9 cellular contexts compared by ENCODE assay signal in genomic region chr6:29589423-29590048, GRCh38. TPM values are rescaled to one million over a fixed set of nuclear protein-coding genes. Genes with fewer than 3 reads are reported as not detected.
A peak's percentile ranks its signal among the peaks of the same experiment; 100 is the strongest.
DNase-seq lines count a peak whose midpoint lies in the region; ATAC-seq, FAIRE-seq and TF ChIP-seq lines count a peak whose summit lies in the region.
"Had no signal": no experiment of that assay in that cellular context is flagged by ENCODE, and none has a peak within 500 bp of the region (broad histone marks: within the 10 kb centered on the region; RNA-seq: fewer than 3 reads in every experiment).

No MANE protein-coding gene starts in this region.

- intact Hi-C loops in activated CD4-positive, alpha-beta T cell treated with anti-CD3 and anti-CD28 coated beads, Interleukin-2, amount 10 ng/mL, durations not matched to agents 24 days and 14 days (cut with micrococcal nuclease) = loop anchor here (1.0 to 10.0 kb wide), 3 partner anchors 573 to 903 kb away; no protein-coding TSS in a partner anchor

- H4K91ac ChIP-seq in mesenchymal stem cell (ENCODE audit: low read length) = no peak overlapping the region

- no peak for TF ChIP-seq POLR2A in GM12892 (IDR thresholded peaks at IDR 0.05; ENCODE audit: low read depth, low read length)

- no peak overlapping the region for H3K14ac ChIP-seq in mesenchymal stem cell (ENCODE audit: low read length in 2 of 2)

- H2AFZ ChIP-seq in mesenchymal stem cell (ENCODE audit: low read depth, low read length) = no peak overlapping the region

- POLR2A ChIA-PET in AG04450 (lab: Yijun Ruan, JAX) = no interaction called here

- CTCF ChIA-PET in AG04450 (lab: Charles Lee) = interaction anchor here (0.6 to 1.6 kb wide), 18 partner anchors 9 to 1886 kb away, joined by 3 to 6 read pairs (median 4); partner anchors contain the start of gene UBD

- no peaks in the 10 kb centered on the region for H3K36me3 ChIP-seq in mesenchymal stem cell (ENCODE audit: control insufficient read depth in 1 of 2, insufficient read depth in 2 of 2, low read depth in 1 of 2, low read length in 2 of 2)

- H3K9me3 ChIP-seq in AG04450 (ENCODE audit: control insufficient read depth, insufficient read depth, low read length) (no peaks in the 10 kb centered on the region), mesenchymal stem cell (ENCODE audit: control insufficient read depth, low read length) (no peaks in the 10 kb centered on the region)

- no peak overlapping the region for H4K8ac ChIP-seq in mesenchymal stem cell (ENCODE audit: low read length)

- no peak overlapping the region for H3K9ac ChIP-seq in mesenchymal stem cell (ENCODE audit: low read length)

- no peak overlapping the region for H3K18ac ChIP-seq in mesenchymal stem cell (ENCODE audit: low read depth in 1 of 2, low read length in 2 of 2)

- peak; percentile 93 for TF ChIP-seq CTCF in AG04450 (IDR thresholded peaks at IDR 0.05; ENCODE audit: low read depth, low read length)

- H3K4me1 ChIP-seq in mesenchymal stem cell (ENCODE audit: control insufficient read depth, insufficient read depth, low read depth, low read length) = peaks cover 1% of the 10 kb centered on the region

- H3K27me3 Mint-ChIP-seq in activated CD4-positive, alpha-beta T cell treated with anti-CD3 and anti-CD28 coated beads, Interleukin-2, amount 10 ng/mL, durations not matched to agents 24 days and 14 days = peaks cover 43% of the 10 kb centered on the region

- peak; percentile 10 for DNase-seq in AG04450 (ENCODE audit: low read depth, low spot score)
- DNase-seq in GM12892 (ENCODE audit: insufficient read length) = no peak
- DNase-seq in NCI-H2196 treated with DMSO at 0.1 percent for 48 hours (lab: John Stamatoyannopoulos, UW; ENCODE audit: unreplicated experiment) = peak; percentile 5
- DNase-seq in activated CD4-positive, alpha-beta T cell treated with anti-CD3 and anti-CD28 coated beads, Interleukin-2, amount 10 ng/mL, durations not matched to agents 24 days and 14 days = peak; percentile 86
- peak; percentile 22 to 55 for DNase-seq in dermis microvascular lymphatic vessel endothelial cell (ENCODE audit: low read depth in 2 of 2)
- peak; percentile 50 for DNase-seq in mesenchymal stem cell
- peak; percentile 41 to 68 for DNase-seq in stimulated activated effector memory CD8-positive, alpha-beta T cell treated with anti-CD3 and anti-CD28 coated beads, Interleukin-12 subunit alpha, Interleukin-12 subunit beta, amount 100 ng/mL, for 72 hours (ENCODE audit: low spot score in 2 of 2)

- ATAC-seq in stimulated activated effector memory CD8-positive, alpha-beta T cell treated with anti-CD3 and anti-CD28 coated beads, Interleukin-12 subunit alpha, Interleukin-12 subunit beta, amount 100 ng/mL, for 72 hours = no peak
- no peak for ATAC-seq in HG02759 (IDR thresholded peaks at IDR 0.05; ENCODE audit: unreplicated experiment)

- WGBS in mesenchymal stem cell = 5% methylated on average over 2 of the region's 3 CpGs

- peak; percentile 77 for FAIRE-seq in GM12892 (lab: Jason Lieb, UNC)

- no peak overlapping the region for H3K4ac ChIP-seq in mesenchymal stem cell (ENCODE audit: low read depth in 1 of 2, low read length in 2 of 2)

- H3K27ac ChIP-seq in AG04450 (ENCODE audit: low read depth, low read length) = no peak overlapping the region
- no peak overlapping the region for H3K27ac ChIP-seq in mesenchymal stem cell (ENCODE audit: low read length, poor library complexity, severe bottlenecking)
- H3K27ac ChIP-seq: skin epidermis had no signal

- no peaks in the 10 kb centered on the region for H3K9me3 Mint-ChIP-seq in activated CD4-positive, alpha-beta T cell treated with anti-CD3 and anti-CD28 coated beads, Interleukin-2, amount 10 ng/mL, durations not matched to agents 24 days and 14 days
- no peaks in the 10 kb centered on the region for H3K9me3 Mint-ChIP-seq in stimulated activated effector memory CD8-positive, alpha-beta T cell treated with anti-CD3 and anti-CD28 coated beads, Interleukin-12 subunit alpha, Interleukin-12 subunit beta, amount 100 ng/mL, for 72 hours

- no peaks in the 10 kb centered on the region for H3K79me1 ChIP-seq in mesenchymal stem cell (replicated peaks; ENCODE audit: low read length, poor library complexity, severe bottlenecking)

- H3K36me3 Mint-ChIP-seq in activated CD4-positive, alpha-beta T cell treated with anti-CD3 and anti-CD28 coated beads, Interleukin-2, amount 10 ng/mL, durations not matched to agents 24 days and 14 days (ENCODE audit: low read depth) = no peaks in the 10 kb centered on the region
- H3K36me3 Mint-ChIP-seq in stimulated activated effector memory CD8-positive, alpha-beta T cell treated with anti-CD3 and anti-CD28 coated beads, Interleukin-12 subunit alpha, Interleukin-12 subunit beta, amount 100 ng/mL, for 72 hours = no peaks in the 10 kb centered on the region

- no peak overlapping the region for H2BK12ac ChIP-seq in mesenchymal stem cell (ENCODE audit: low read length in 2 of 2)

- no peak overlapping the region for H3K4me2 ChIP-seq in mesenchymal stem cell (ENCODE audit: low read length, poor library complexity, severe bottlenecking)

- no peak overlapping the region for H2BK120ac ChIP-seq in mesenchymal stem cell (ENCODE audit: low read depth, low read length)

- H2BK15ac ChIP-seq in mesenchymal stem cell (ENCODE audit: low read depth, poor library complexity, severe bottlenecking) = no peak overlapping the region

- no peak overlapping the region for H2BK5ac ChIP-seq in mesenchymal stem cell (ENCODE audit: low read depth, low read length, poor library complexity, severe bottlenecking)

- H3K4me3 ChIP-seq in AG04450 (ENCODE audit: low read depth, low read length) (no peak overlapping the region), mesenchymal stem cell (ENCODE audit: insufficient read depth in 1 of 2, low read depth in 1 of 2, low read length in 2 of 2) (no peak overlapping the region)
- H3K4me3 ChIP-seq: skin epidermis had no signal

- no peak overlapping the region for H3K23ac ChIP-seq in mesenchymal stem cell (ENCODE audit: low read length in 2 of 2)

- H3K4me1 Mint-ChIP-seq in activated CD4-positive, alpha-beta T cell treated with anti-CD3 and anti-CD28 coated beads, Interleukin-2, amount 10 ng/mL, durations not matched to agents 24 days and 14 days = no peaks in the 10 kb centered on the region
- H3K4me1 Mint-ChIP-seq in stimulated activated effector memory CD8-positive, alpha-beta T cell treated with anti-CD3 and anti-CD28 coated beads, Interleukin-12 subunit alpha, Interleukin-12 subunit beta, amount 100 ng/mL, for 72 hours = no peaks in the 10 kb centered on the region

- H2AK5ac ChIP-seq in mesenchymal stem cell (ENCODE audit: low read length, severe bottlenecking) = no peak overlapping the region

- H3K27me3 ChIP-seq in AG04450 (ENCODE audit: control insufficient read depth, insufficient read depth, low read length) = no peaks in the 10 kb centered on the region
- peaks cover 5 to 36% of the 10 kb centered on the region in 2 experiments for H3K27me3 ChIP-seq in mesenchymal stem cell (ENCODE audit: control insufficient read depth in 1 of 2, insufficient read depth in 1 of 2, low read length in 2 of 2)

- H3K27ac Mint-ChIP-seq in activated CD4-positive, alpha-beta T cell treated with anti-CD3 and anti-CD28 coated beads, Interleukin-2, amount 10 ng/mL, durations not matched to agents 24 days and 14 days = no peak overlapping the region
- no peak overlapping the region for H3K27ac Mint-ChIP-seq in stimulated activated effector memory CD8-positive, alpha-beta T cell treated with anti-CD3 and anti-CD28 coated beads, Interleukin-12 subunit alpha, Interleukin-12 subunit beta, amount 100 ng/mL, for 72 hours

- no peak overlapping the region for H3K4me3 Mint-ChIP-seq in activated CD4-positive, alpha-beta T cell treated with anti-CD3 and anti-CD28 coated beads, Interleukin-2, amount 10 ng/mL, durations not matched to agents 24 days and 14 days
- H3K4me3 Mint-ChIP-seq in stimulated activated effector memory CD8-positive, alpha-beta T cell treated with anti-CD3 and anti-CD28 coated beads, Interleukin-12 subunit alpha, Interleukin-12 subunit beta, amount 100 ng/mL, for 72 hours = no peak overlapping the region

RNA-seq across cellular contexts. Expression of gene OR2H2, which starts 4.6 kb away (rescaled TPM):
- not detected in 2 replicates for polyA plus RNA-seq in AG04450 (2011; rRNA removed)
- not detected in 2 replicates for polyA minus RNA-seq in AG04450 (2011; rRNA and poly(A)+ RNA removed)
- polyA plus RNA-seq in GM12892 (2012; ENCODE audit: missing spikeins) = not detected
- total RNA-seq in activated CD4-positive, alpha-beta T cell treated with anti-CD3 and anti-CD28 coated beads, Interleukin-2, amount 10 ng/mL, durations not matched to agents 24 days and 14 days = not detected in 2 replicates
- total RNA-seq in dermis microvascular lymphatic vessel endothelial cell = not detected in 2 replicates
- polyA plus RNA-seq in mesenchymal stem cell (2013, experiment 1 of 2) = not detected
- polyA plus RNA-seq in mesenchymal stem cell (2013, experiment 2 of 2) = not detected

RNA-seq across cellular contexts. Expression of gene UBD, which starts 30.0 kb away (rescaled TPM):
- polyA plus RNA-seq in AG04450 (2011; rRNA removed) = not detected in 2 replicates
- polyA minus RNA-seq in AG04450 (2011; rRNA and poly(A)+ RNA removed) = not detected in 2 replicates
- 47.8 TPM for polyA plus RNA-seq in GM12892 (2012; ENCODE audit: missing spikeins)
- 0.49 and 0.62 TPM in 2 replicates for total RNA-seq in activated CD4-positive, alpha-beta T cell treated with anti-CD3 and anti-CD28 coated beads, Interleukin-2, amount 10 ng/mL, durations not matched to agents 24 days and 14 days
- 39.0 and 91.9 TPM in 2 replicates for total RNA-seq in dermis microvascular lymphatic vessel endothelial cell
- not detected for polyA plus RNA-seq in mesenchymal stem cell (2013, experiment 1 of 2)
- not detected for polyA plus RNA-seq in mesenchymal stem cell (2013, experiment 2 of 2)

RNA-seq across cellular contexts. Expression of gene GABBR1, which starts 43.4 kb away (rescaled TPM):
- polyA plus RNA-seq in AG04450 (2011; rRNA removed) = 14.6 and 16.5 TPM in 2 replicates
- polyA minus RNA-seq in AG04450 (2011; rRNA and poly(A)+ RNA removed) = 21.2 and 24.3 TPM in 2 replicates
- 2.8 TPM for polyA plus RNA-seq in GM12892 (2012; ENCODE audit: missing spikeins)
- 20.4 and 24.0 TPM in 2 replicates for total RNA-seq in activated CD4-positive, alpha-beta T cell treated with anti-CD3 and anti-CD28 coated beads, Interleukin-2, amount 10 ng/mL, durations not matched to agents 24 days and 14 days
- total RNA-seq in dermis microvascular lymphatic vessel endothelial cell = 1.9 and 2.9 TPM in 2 replicates
- polyA plus RNA-seq in mesenchymal stem cell (2013, experiment 1 of 2) = 23.2 TPM
- polyA plus RNA-seq in mesenchymal stem cell (2013, experiment 2 of 2) = 20.8 TPM

Comparison
In these comparisons a context has a peak if more than half of its experiments do, and no peak if none do; other contexts are left out.
1. RNA of gene UBD, which starts 30.0 kb away (total RNA-seq): 39.0 to 91.9 TPM in dermis microvascular lymphatic vessel endothelial cell; 0.49 to 0.62 TPM in activated CD4-positive, alpha-beta T cell treated with anti-CD3 and anti-CD28 coated beads, Interleukin-2, amount 10 ng/mL, durations not matched to agents 24 days and 14 days; every median in the first group is over 10 times any median in the second.